8 cellular contexts compared by ENCODE assay signal in genomic region chr1:203287109-203287893, GRCh38. TPM values are rescaled to one million over a fixed set of nuclear protein-coding genes. Genes with fewer than 3 reads are reported as not detected.
DNase-seq lines count a peak whose midpoint lies in the region; ATAC-seq and TF ChIP-seq lines count a peak whose summit lies in the region.

No MANE protein-coding gene starts in this region.

- no peak overlapping the region for H3K27ac Mint-ChIP-seq in GM23338
- H3K27ac Mint-ChIP-seq in activated CD4-positive, alpha-beta T cell treated with anti-CD3 and anti-CD28 coated beads for 36 hours = peak overlapping the region; percentile 98
- peak overlapping the region; percentile 99 for H3K27ac Mint-ChIP-seq in effector memory CD8-positive, alpha-beta T cell

- no peak overlapping the region for H4K91ac ChIP-seq in neuronal stem cell (ENCODE audit: low read depth, low read length, poor library complexity)

- TF ChIP-seq EP300 in transverse colon (IDR thresholded peaks at IDR 0.05; ENCODE audit: low read depth) = peak; percentile 19

- TF ChIP-seq CTCF in GM13976 (IDR thresholded peaks at IDR 0.05; ENCODE audit: borderline replicate concordance, control extremely low read depth, extremely low read depth, insufficient read depth, missing control alignments) = no peak
- TF ChIP-seq CTCF in GM23338 (conservative IDR thresholded peaks at IDR 0.05; ENCODE audit: low read depth in 2 of 2) = no peak
- no peak for TF ChIP-seq CTCF in transverse colon (IDR thresholded peaks at IDR 0.05)

- no peaks in the 10 kb centered on the region for H3K79me2 ChIP-seq in GM23338 (replicated peaks; ENCODE audit: insufficient read depth)

- peaks cover 24% of the 10 kb centered on the region for H3K27me3 Mint-ChIP-seq in GM23338 (ENCODE audit: insufficient read depth, low read depth, poor library complexity)
- H3K27me3 Mint-ChIP-seq in activated CD4-positive, alpha-beta T cell treated with anti-CD3 and anti-CD28 coated beads for 36 hours = no peaks in the 10 kb centered on the region
- no peaks in the 10 kb centered on the region for H3K27me3 Mint-ChIP-seq in effector memory CD8-positive, alpha-beta T cell

- intact Hi-C loops in activated CD4-positive, alpha-beta T cell treated with anti-CD3 and anti-CD28 coated beads for 36 hours (cut with DNase I, micrococcal nuclease) = loop anchor here in 1 of 2 experiments (1.0 to 5.0 kb wide), 2 partner anchors 14 to 340 kb away; partner anchors contain the start of gene ATP2B4
- intact Hi-C loops in transverse colon (cut with DNase I; ENCODE audit: low total_unique reads) = no loop called here

- H3K4me1 ChIP-seq in GM23338 (ENCODE audit: insufficient read depth) = peaks cover 41% of the 10 kb centered on the region
- peaks cover 39 to 43% of the 10 kb centered on the region in 2 donors for H3K4me1 ChIP-seq in neuronal stem cell (ENCODE audit: control insufficient read depth in 2 of 2, insufficient read depth in 1 of 2, low read depth in 1 of 2, low read length in 2 of 2)
- H3K4me1 ChIP-seq in transverse colon = peaks cover 67 to 88% (median 81%) of the 10 kb centered on the region in 4 donors

- CTCF ChIA-PET in activated CD4-positive, alpha-beta T cell treated with anti-CD3 and anti-CD28 coated beads for 36 hours (lab: Charles Lee) = interaction anchor here (1.6 to 12.6 kb wide), 6 partner anchors 8 to 52 kb away, joined by 6 to 150 read pairs (median 38); no protein-coding TSS in a partner anchor

- H2BK15ac ChIP-seq in neuronal stem cell (ENCODE audit: low read length) = peak overlapping the region; percentile 76

- no peaks in the 10 kb centered on the region for H4K20me1 ChIP-seq in GM23338 (replicated peaks; ENCODE audit: insufficient read depth)

- H3K9me2 ChIP-seq in GM23338 (ENCODE audit: insufficient read depth) = no peaks in the 10 kb centered on the region

- no peak overlapping the region for H3K14ac ChIP-seq in neuronal stem cell (ENCODE audit: low read length)

- H3K4me2 ChIP-seq in GM23338 = peak overlapping the region; percentile 68
- no peak overlapping the region for H3K4me2 ChIP-seq in neuronal stem cell (ENCODE audit: insufficient read depth, low read length, poor library complexity, severe bottlenecking)

- H3K36me3 ChIP-seq in GM23338 (ENCODE audit: insufficient read depth) (no peaks in the 10 kb centered on the region), neuronal stem cell (replicated peaks in 1 of 2; ENCODE audit: control insufficient read depth in 2 of 2, insufficient read depth in 2 of 2, low read length in 2 of 2) (no peaks in the 10 kb centered on the region), transverse colon (no peaks in the 10 kb centered on the region)

- POLR2A ChIA-PET in activated CD4-positive, alpha-beta T cell treated with anti-CD3 and anti-CD28 coated beads for 36 hours (lab: Charles Lee) = interaction anchor here (0.7 to 8.9 kb wide), 5 partner anchors 13 to 37 kb away, joined by 3 to 207 read pairs (median 8); partner anchors contain the start of gene BTG2

- H3K36me3 Mint-ChIP-seq in GM23338 (ENCODE audit: low read depth) = no peaks in the 10 kb centered on the region
- H3K36me3 Mint-ChIP-seq in activated CD4-positive, alpha-beta T cell treated with anti-CD3 and anti-CD28 coated beads for 36 hours (ENCODE audit: low read depth) = peaks cover 5% of the 10 kb centered on the region
- H3K36me3 Mint-ChIP-seq in effector memory CD8-positive, alpha-beta T cell (ENCODE audit: insufficient read depth) = peaks cover 38% of the 10 kb centered on the region

- peaks cover 41% of the 10 kb centered on the region for H3K27me3 ChIP-seq in GM23338 (ENCODE audit: insufficient read depth)
- peaks cover 0 to 8% (median 0%) of the 10 kb centered on the region in 3 experiments for H3K27me3 ChIP-seq in neuronal stem cell (ENCODE audit: control insufficient read depth in 3 of 3, insufficient read depth in 3 of 3, low read depth in 1 of 3, low read length in 3 of 3)
- no peaks in the 10 kb centered on the region for H3K27me3 ChIP-seq in transverse colon

- H3K9ac ChIP-seq in neuronal stem cell (ENCODE audit: low read depth, low read length, poor library complexity) = no peak overlapping the region

- peak overlapping the region; percentile 48 for H2AK5ac ChIP-seq in neuronal stem cell (ENCODE audit: low read depth, low read length)

- H3K4me1 Mint-ChIP-seq in GM23338 = peaks cover 54% of the 10 kb centered on the region
- peaks cover 66% of the 10 kb centered on the region for H3K4me1 Mint-ChIP-seq in activated CD4-positive, alpha-beta T cell treated with anti-CD3 and anti-CD28 coated beads for 36 hours
- H3K4me1 Mint-ChIP-seq in effector memory CD8-positive, alpha-beta T cell (ENCODE audit: low read depth in 2 of 2) = peaks cover 48 to 58% of the 10 kb centered on the region in 2 donors

- peak; percentile 34 for TF ChIP-seq POLR2A in transverse colon (IDR thresholded peaks at IDR 0.05)

- no peak overlapping the region for H3K23ac ChIP-seq in neuronal stem cell (ENCODE audit: low read depth, low read length, poor library complexity)

- no peaks in the 10 kb centered on the region for H3F3A ChIP-seq in GM23338 (replicated peaks; ENCODE audit: low read depth)

- no peak overlapping the region for H4K8ac ChIP-seq in neuronal stem cell (ENCODE audit: low read depth, low read length)

- no peaks in the 10 kb centered on the region for H3K79me1 ChIP-seq in neuronal stem cell (ENCODE audit: low read depth, low read length)

- H3K4me3 Mint-ChIP-seq in GM23338 = no peak overlapping the region
- peak overlapping the region; percentile 78 for H3K4me3 Mint-ChIP-seq in activated CD4-positive, alpha-beta T cell treated with anti-CD3 and anti-CD28 coated beads for 36 hours
- peak overlapping the region; percentile 73 to 83 for H3K4me3 Mint-ChIP-seq in effector memory CD8-positive, alpha-beta T cell

- H3K4ac ChIP-seq in neuronal stem cell (ENCODE audit: low read length) = no peak overlapping the region

- peak overlapping the region; percentile 91 for H2AFZ ChIP-seq in GM23338
- peak overlapping the region; percentile 69 for H2AFZ ChIP-seq in neuronal stem cell (ENCODE audit: low read length)

- WGBS in neuronal stem cell (ENCODE audit: extremely low coverage in 2 of 2, insufficient read length in 2 of 2, insufficient replicate concordance in 1 of 2), 2 donors = no CpG with 5 or more reads among the region's 9 CpGs
- WGBS in transverse colon (ENCODE audit: low coverage in 1 of 2), 2 donors = 0 to 35% methylated on average over 1 to 9 of the region's 9 CpGs

- H3K27ac ChIP-seq in GM23338 (ENCODE audit: low read depth) (no peak overlapping the region), neuronal stem cell (replicated peaks; ENCODE audit: low read length) (no peak overlapping the region), transverse colon (peak overlapping the region; percentile 91 to 97 (median 96))

- peak; percentile 2; the same call in 2 of the 3 replicates for ATAC-seq in GM23338
- peak; percentile 39 for ATAC-seq in activated CD4-positive, alpha-beta T cell treated with anti-CD3 and anti-CD28 coated beads for 36 hours
- peak; percentile 39 for ATAC-seq in effector memory CD8-positive, alpha-beta T cell (replicated peaks)

- no peaks in the 10 kb centered on the region for H3K9me3 ChIP-seq in neuronal stem cell (replicated peaks in 1 of 2; ENCODE audit: control insufficient read depth in 2 of 2, insufficient read depth in 1 of 2, low read depth in 1 of 2, low read length in 2 of 2)
- no peaks in the 10 kb centered on the region for H3K9me3 ChIP-seq in transverse colon

- no peak overlapping the region for H2BK120ac ChIP-seq in neuronal stem cell (ENCODE audit: low read depth, low read length)

- DNase-seq in GM13976 (ENCODE audit: low spot score) = peak; percentile 89
- no peak for DNase-seq in GM23338 (ENCODE audit: low spot score)
- DNase-seq in MV-4-11 (lab: John Stamatoyannopoulos, UW) = peak; percentile 100
- DNase-seq in activated CD4-positive, alpha-beta T cell treated with anti-CD3 and anti-CD28 coated beads for 36 hours = peak; percentile 88
- peak; percentile 66 to 75 (median 71) for DNase-seq in effector memory CD8-positive, alpha-beta T cell
- DNase-seq in neuronal stem cell (ENCODE audit: low spot score) = no peak
- DNase-seq in transverse colon = peak; percentile 82
- no peak for DNase-seq in foreskin melanocyte

- H3K4me3 ChIP-seq in GM23338 (no peak overlapping the region), neuronal stem cell (ENCODE audit: low read length in 2 of 2) (no peak overlapping the region), transverse colon (no peak overlapping the region)

- no peak overlapping the region for H2BK5ac ChIP-seq in neuronal stem cell (ENCODE audit: low read length)

- in situ Hi-C loops in GM13976 (cut with MboI; ENCODE audit: low sequenced_read_pairs, unreplicated experiment) = no loop called here
- in situ Hi-C loops in transverse colon (cut with MboI; ENCODE audit: low pct_ligation_motif_present in 1 of 4, low pct_unique_long_range_greater_than_20kb in 1 of 4, low sequenced_read_pairs in 3 of 4) = no loop called here

- no peak overlapping the region for H2BK12ac ChIP-seq in neuronal stem cell (ENCODE audit: low read length)

- peak overlapping the region; percentile 67 for H3K18ac ChIP-seq in neuronal stem cell (ENCODE audit: low read length)

- H3K9me3 Mint-ChIP-seq in GM23338 = no peaks in the 10 kb centered on the region
- H3K9me3 Mint-ChIP-seq in activated CD4-positive, alpha-beta T cell treated with anti-CD3 and anti-CD28 coated beads for 36 hours (ENCODE audit: low read depth) = no peaks in the 10 kb centered on the region
- no peaks in the 10 kb centered on the region for H3K9me3 Mint-ChIP-seq in effector memory CD8-positive, alpha-beta T cell

TF ChIP-seq in GM23338, 12 proteins besides CTCF, POLR2A, EP300 and RAD21 (continues in another document):
- no peak for TF ChIP-seq ZNF331 (CRISPR knock-in tag; IDR thresholded peaks at IDR 0.05; ENCODE audit: low read depth)
- TF ChIP-seq CREB1 (CRISPR knock-in tag; IDR thresholded peaks at IDR 0.05; ENCODE audit: low read depth) = 0 out of 2 replicates have a peak, but pooled peaks have one; percentile 44
- TF ChIP-seq EZH2 (IDR thresholded peaks at IDR 0.05; ENCODE audit: low read depth, unreplicated experiment) = no peak
- no peak for TF ChIP-seq JUNB (IDR thresholded peaks at IDR 0.05; ENCODE audit: unreplicated experiment)

RNA-seq across cellular contexts. Expression of gene BTG2, which starts 18.0 kb away (rescaled TPM):
- 7.8 and 9.1 TPM in 2 replicates for total RNA-seq in GM23338 (2014; rRNA removed; shearing (Covaris generic))
- 5.7 and 6.3 TPM in 2 replicates for polyA plus RNA-seq in GM23338 (2016; fragmentation: Nextera tagmentation; extraction: Ambion mirVana)
- 100 to 1,000 TPM; 114 to 142 TPM for total RNA-seq in activated CD4-positive, alpha-beta T cell treated with anti-CD3 and anti-CD28 coated beads for 36 hours
- 59.9 TPM for polyA plus RNA-seq in neuronal stem cell (2013, experiment 1 of 2)
- 59.9 TPM for polyA plus RNA-seq in neuronal stem cell (2013, experiment 2 of 2)
- 100 to 1,000 TPM in 3 of 4 donors, 10 to 100 TPM in 1; 98.9 to 144 (median 142) TPM for total RNA-seq in transverse colon

RNA-seq across cellular contexts. Expression of gene CHIT1, which starts 57.8 kb away (rescaled TPM):
- total RNA-seq in GM23338 (2014; rRNA removed; shearing (Covaris generic)) = 0.07 TPM in 1 of 2 replicates, not detected in the other
- 0.47 and 0.85 TPM in 2 replicates for polyA plus RNA-seq in GM23338 (2016; fragmentation: Nextera tagmentation; extraction: Ambion mirVana)
- under 1 TPM; 0.63 to 0.80 TPM for total RNA-seq in activated CD4-positive, alpha-beta T cell treated with anti-CD3 and anti-CD28 coated beads for 36 hours
- 0.04 TPM for polyA plus RNA-seq in neuronal stem cell (2013, experiment 1 of 2)
- polyA plus RNA-seq in neuronal stem cell (2013, experiment 2 of 2) = not detected
- total RNA-seq in transverse colon = under 1 TPM in 1 of 4 donors, not detected in 3; 0.79 TPM

Comparison
In these comparisons a context has a peak if more than half of its experiments do, and no peak if none do; other contexts are left out.
1. DNase-seq: peak in GM13976 (single experiment), MV-4-11 (single experiment), activated CD4-positive, alpha-beta T cell treated with anti-CD3 and anti-CD28 coated beads for 36 hours (single experiment), effector memory CD8-positive, alpha-beta T cell (3 of 3) and transverse colon (single experiment); none in GM23338 (single experiment), neuronal stem cell (single experiment) and foreskin melanocyte (single experiment).
2. H3K27ac ChIP-seq: peak in transverse colon (4 of 4); none in GM23338 (single experiment) and neuronal stem cell (single experiment).
3. Peak in every context shown above with its lines, with median percentiles within 50 percentile points of each other: ATAC-seq.